Comparison of ENCODE assay signal across 22 cellular contexts in the genomic region with DNA sequence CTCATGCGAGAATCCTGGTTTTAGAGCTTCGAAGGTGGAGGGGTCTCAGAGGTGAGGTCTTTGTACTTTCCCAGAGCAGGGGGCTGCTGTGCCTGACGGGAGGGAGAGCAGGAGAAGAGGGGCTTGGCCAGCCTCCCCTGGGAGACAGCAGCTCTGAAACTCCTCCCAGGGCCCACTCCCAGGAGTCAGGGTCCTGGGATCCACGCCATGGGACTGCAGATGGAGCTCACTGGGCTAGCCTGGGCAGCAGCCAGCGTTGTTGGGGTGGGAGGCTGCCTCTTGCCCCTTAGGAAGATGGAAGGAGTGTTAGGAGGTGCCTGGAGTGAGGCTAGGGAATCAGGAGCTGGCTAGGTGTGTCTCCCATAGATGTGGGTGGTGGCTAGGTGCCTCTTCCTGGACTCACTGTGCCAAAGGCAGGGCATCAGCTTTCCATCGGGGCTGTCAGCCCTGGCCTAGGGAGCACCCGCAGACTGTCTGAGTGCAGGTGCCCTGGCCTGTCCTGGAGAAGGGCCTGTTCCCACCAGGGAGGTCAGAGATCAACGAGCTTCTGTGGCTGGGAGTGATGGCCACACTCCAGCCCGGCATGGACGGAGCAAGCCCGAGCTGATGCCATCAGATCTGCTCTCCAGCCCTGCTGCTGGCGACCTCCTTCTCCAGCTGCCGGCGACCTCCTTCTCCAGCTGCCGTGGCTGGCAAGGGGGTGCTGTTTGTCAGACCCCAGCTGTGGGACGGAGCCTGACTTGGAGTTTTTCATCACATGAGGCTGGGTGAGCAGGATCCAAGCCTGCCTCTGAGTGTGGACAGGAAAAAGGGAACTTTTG.
DNase-seq lines count a peak whose midpoint lies in the region; ATAC-seq, FAIRE-seq and TF ChIP-seq lines count a peak whose summit lies in the region.
"Had no signal": no experiment of that assay in that cellular context is flagged by ENCODE, and none has a peak within 500 bp of the region (broad histone marks: within the 10 kb centered on the region; RNA-seq: fewer than 3 reads in every experiment).

No MANE protein-coding gene starts in this region.

- CTCF ChIA-PET in activated B cell treated with CpG ODN at 0.5 μM for 24 hours (lab: Charles Lee): interaction anchor here (1.5 kb wide), 1 partner anchor 25 kb away, joined by 5 read pairs; no protein-coding TSS in a partner anchor
- CTCF ChIA-PET in activated naive CD4-positive, alpha-beta T cell treated with anti-CD3 and anti-CD28 coated beads for 36 hours (lab: Charles Lee): interaction anchor here (0.6 to 2.1 kb wide), 3 partner anchors 98 to 318 kb away, joined by 5 to 12 read pairs (median 5); no protein-coding TSS in a partner anchor

- H3K4me1 Mint-ChIP-seq in activated B cell treated with CpG ODN at 0.5 μM for 24 hours: no peaks in the 10 kb centered on the region
- H3K4me1 Mint-ChIP-seq in activated naive CD4-positive, alpha-beta T cell treated with anti-CD3 and anti-CD28 coated beads for 36 hours (ENCODE audit: low read depth): no peaks in the 10 kb centered on the region
- H3K4me1 Mint-ChIP-seq: activated naive CD4-positive, alpha-beta T cell treated with anti-CD3 and anti-CD28 coated beads, Interleukin-2, amount 10 ng/mL, durations not matched to agents 7 days and 5 days had no signal

- ATAC-seq in activated B cell treated with CpG ODN at 0.5 μM for 24 hours (ENCODE audit: low read depth) (no peak), psoas muscle (peak in 3 of 4 donors; percentile 9 to 28 (median 17)), HG03135 (IDR thresholded peaks at IDR 0.05; ENCODE audit: unreplicated experiment) (no peak), GM21367 (IDR thresholded peaks at IDR 0.05; ENCODE audit: unreplicated experiment) (no peak)
- ATAC-seq: SK-N-SH treated with all-trans-retinoic acid at 6 μM for 48 hours had no signal

- no peak overlapping the region for H3K27ac Mint-ChIP-seq in activated B cell treated with CpG ODN at 0.5 μM for 24 hours
- no peak overlapping the region for H3K27ac Mint-ChIP-seq in activated naive CD4-positive, alpha-beta T cell treated with anti-CD3 and anti-CD28 coated beads for 36 hours
- H3K27ac Mint-ChIP-seq: activated naive CD4-positive, alpha-beta T cell treated with anti-CD3 and anti-CD28 coated beads, Interleukin-2, amount 10 ng/mL, durations not matched to agents 7 days and 5 days; HFFc6; IgD-negative memory B cell had no signal

- intact Hi-C loops in activated B cell treated with CpG ODN at 0.5 μM for 24 hours (cut with micrococcal nuclease): no loop called here
- intact Hi-C loops in psoas muscle (cut with DNase I): loop anchor here in 1 of 2 donors (5.0 kb wide), 1 partner anchor 290 kb away; no protein-coding TSS in a partner anchor
- intact Hi-C loops in activated naive CD4-positive, alpha-beta T cell treated with anti-CD3 and anti-CD28 coated beads for 36 hours (cut with micrococcal nuclease): no loop called here

- TF ChIP-seq CTCF in D721Med (IDR thresholded peaks at IDR 0.05; ENCODE audit: insufficient read depth, missing control alignments) (no peak), activated B cell treated with CpG ODN at 0.5 μM for 24 hours (IDR thresholded peaks at IDR 0.05) (no peak), psoas muscle (IDR thresholded peaks at IDR 0.05) (no peak)

- no peaks in the 10 kb centered on the region for H3K4me1 ChIP-seq in psoas muscle
- H3K4me1 ChIP-seq: BLaER1 had no signal

- no peak overlapping the region for H3K4me3 ChIP-seq in psoas muscle
- H3K4me3 ChIP-seq: BLaER1, thoracic aorta had no signal

- H3K27me3 Mint-ChIP-seq in activated B cell treated with CpG ODN at 0.5 μM for 24 hours: no peaks in the 10 kb centered on the region
- H3K27me3 Mint-ChIP-seq in activated naive CD4-positive, alpha-beta T cell treated with anti-CD3 and anti-CD28 coated beads for 36 hours (ENCODE audit: low read depth): no peaks in the 10 kb centered on the region
- H3K27me3 Mint-ChIP-seq: IgD-negative memory B cell had no signal

- no peak overlapping the region for H3K27ac ChIP-seq in psoas muscle
- H3K27ac ChIP-seq: BLaER1, neutrophil, thoracic aorta had no signal

- DNase-seq in D721Med (ENCODE audit: insufficient read length, low spot score) (peak; percentile 8), activated B cell treated with CpG ODN at 0.5 μM for 24 hours (peak; percentile 9), islet precursor cell (peak; percentile 47), psoas muscle (peak; percentile 43 to 78)
- no peak for DNase-seq in activated naive CD4-positive, alpha-beta T cell treated with anti-CD3 and anti-CD28 coated beads for 36 hours
- no peak for DNase-seq in activated naive CD4-positive, alpha-beta T cell (lab: John Stamatoyannopoulos, UW)
- DNase-seq: activated CD4-positive, alpha-beta T cell treated with anti-CD3 and anti-CD28 coated beads, Interleukin-2, amount 50 U/mL, for 1 hour; activated naive CD4-positive, alpha-beta T cell treated with anti-CD3 and anti-CD28 coated beads, Interleukin-2, amount 10 ng/mL, durations not matched to agents 7 days and 5 days; cortex of kidney; DMS79; glutamatergic neuron; HFFc6; midbrain; stimulated activated CD4-positive, alpha-beta T cell treated with anti-CD3 and anti-CD28 coated beads, Interleukin-2, amount 100 ng/mL, for 48 hours had no signal

- POLR2A ChIA-PET in activated B cell treated with CpG ODN at 0.5 μM for 24 hours (lab: Charles Lee): no interaction called here

- H3K27me3 ChIP-seq in psoas muscle (ENCODE audit: insufficient read depth in 3 of 3, low read length in 2 of 3): no peaks in the 10 kb centered on the region
- H3K27me3 ChIP-seq: BLaER1, neutrophil had no signal

- H3K9me3 Mint-ChIP-seq in activated B cell treated with CpG ODN at 0.5 μM for 24 hours: no peaks in the 10 kb centered on the region
- H3K9me3 Mint-ChIP-seq in activated naive CD4-positive, alpha-beta T cell treated with anti-CD3 and anti-CD28 coated beads for 36 hours: no peaks in the 10 kb centered on the region
- H3K9me3 Mint-ChIP-seq: activated naive CD4-positive, alpha-beta T cell treated with anti-CD3 and anti-CD28 coated beads, Interleukin-2, amount 10 ng/mL, durations not matched to agents 7 days and 5 days; HFFc6; IgD-negative memory B cell had no signal

- no peaks in the 10 kb centered on the region for H3K36me3 ChIP-seq in psoas muscle (ENCODE audit: insufficient read depth in 1 of 2, low read depth in 1 of 2)
- H3K36me3 ChIP-seq: BLaER1, neutrophil, thoracic aorta had no signal

- WGBS in psoas muscle, 3 donors: 46 to 51% (median 50%) methylated on average over 15 to 16 of the region's 16 CpGs

- H3K9me3 ChIP-seq in psoas muscle: no peaks in the 10 kb centered on the region
- H3K9me3 ChIP-seq: BLaER1, neutrophil, thoracic aorta had no signal

- FAIRE-seq in D721Med (lab: Jason Lieb, UNC): no peak
- FAIRE-seq: GM19239 had no signal

- no peaks in the 10 kb centered on the region for H3K36me3 Mint-ChIP-seq in activated B cell treated with CpG ODN at 0.5 μM for 24 hours (ENCODE audit: low read depth)
- no peaks in the 10 kb centered on the region for H3K36me3 Mint-ChIP-seq in activated naive CD4-positive, alpha-beta T cell treated with anti-CD3 and anti-CD28 coated beads for 36 hours (ENCODE audit: low read depth)
- H3K36me3 Mint-ChIP-seq: activated naive CD4-positive, alpha-beta T cell treated with anti-CD3 and anti-CD28 coated beads, Interleukin-2, amount 10 ng/mL, durations not matched to agents 7 days and 5 days had no signal

- H3K4me3 Mint-ChIP-seq in activated B cell treated with CpG ODN at 0.5 μM for 24 hours: no peak overlapping the region
- H3K4me3 Mint-ChIP-seq in activated naive CD4-positive, alpha-beta T cell treated with anti-CD3 and anti-CD28 coated beads for 36 hours: no peak overlapping the region
- H3K4me3 Mint-ChIP-seq: activated naive CD4-positive, alpha-beta T cell treated with anti-CD3 and anti-CD28 coated beads, Interleukin-2, amount 10 ng/mL, durations not matched to agents 7 days and 5 days; HFFc6; IgD-negative memory B cell had no signal

Comparison
In these comparisons a context has a peak if more than half of its experiments do, and no peak if none do; other contexts are left out.
1. DNase-seq: peak in D721Med (single experiment), activated B cell treated with CpG ODN at 0.5 μM for 24 hours (single experiment), islet precursor cell (single experiment) and psoas muscle (2 of 2); none in activated naive CD4-positive, alpha-beta T cell treated with anti-CD3 and anti-CD28 coated beads for 36 hours (single experiment) and activated naive CD4-positive, alpha-beta T cell (0 of 4).
2. ATAC-seq: peak in psoas muscle (3 of 4); none in activated B cell treated with CpG ODN at 0.5 μM for 24 hours (single experiment), HG03135 (single experiment) and GM21367 (single experiment).